In the genomic region with DNA sequence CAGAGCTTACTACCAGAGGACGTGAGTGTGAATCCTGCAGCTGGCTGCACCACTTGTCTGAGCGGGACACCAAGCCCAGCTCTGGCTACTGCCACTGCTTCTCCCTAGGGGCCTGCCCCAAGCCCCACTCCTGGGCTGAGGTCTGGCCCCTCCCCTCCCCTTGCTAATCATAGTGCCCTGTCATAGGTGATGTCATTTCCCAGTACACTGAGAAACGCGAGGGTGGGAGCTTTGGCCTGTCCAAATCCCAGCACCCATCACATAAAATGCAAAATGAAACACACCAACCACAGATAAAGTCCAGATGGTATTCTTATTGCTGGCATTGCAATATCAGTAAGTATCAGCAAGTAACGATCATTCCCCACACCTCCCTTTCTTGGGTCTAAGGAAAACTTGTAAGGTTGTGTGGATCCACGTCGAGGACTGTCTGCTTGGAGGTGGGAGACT, we compare ENCODE assay signal across 1 cellular context.
TF ChIP-seq lines count a peak whose summit lies in the region.

No MANE protein-coding gene starts in this region.

TF ChIP-seq in K562, 482 proteins besides CTCF, POLR2A, EP300 and RAD21 (continued from another document and continues in another):
- TF ChIP-seq, protein P1, sequence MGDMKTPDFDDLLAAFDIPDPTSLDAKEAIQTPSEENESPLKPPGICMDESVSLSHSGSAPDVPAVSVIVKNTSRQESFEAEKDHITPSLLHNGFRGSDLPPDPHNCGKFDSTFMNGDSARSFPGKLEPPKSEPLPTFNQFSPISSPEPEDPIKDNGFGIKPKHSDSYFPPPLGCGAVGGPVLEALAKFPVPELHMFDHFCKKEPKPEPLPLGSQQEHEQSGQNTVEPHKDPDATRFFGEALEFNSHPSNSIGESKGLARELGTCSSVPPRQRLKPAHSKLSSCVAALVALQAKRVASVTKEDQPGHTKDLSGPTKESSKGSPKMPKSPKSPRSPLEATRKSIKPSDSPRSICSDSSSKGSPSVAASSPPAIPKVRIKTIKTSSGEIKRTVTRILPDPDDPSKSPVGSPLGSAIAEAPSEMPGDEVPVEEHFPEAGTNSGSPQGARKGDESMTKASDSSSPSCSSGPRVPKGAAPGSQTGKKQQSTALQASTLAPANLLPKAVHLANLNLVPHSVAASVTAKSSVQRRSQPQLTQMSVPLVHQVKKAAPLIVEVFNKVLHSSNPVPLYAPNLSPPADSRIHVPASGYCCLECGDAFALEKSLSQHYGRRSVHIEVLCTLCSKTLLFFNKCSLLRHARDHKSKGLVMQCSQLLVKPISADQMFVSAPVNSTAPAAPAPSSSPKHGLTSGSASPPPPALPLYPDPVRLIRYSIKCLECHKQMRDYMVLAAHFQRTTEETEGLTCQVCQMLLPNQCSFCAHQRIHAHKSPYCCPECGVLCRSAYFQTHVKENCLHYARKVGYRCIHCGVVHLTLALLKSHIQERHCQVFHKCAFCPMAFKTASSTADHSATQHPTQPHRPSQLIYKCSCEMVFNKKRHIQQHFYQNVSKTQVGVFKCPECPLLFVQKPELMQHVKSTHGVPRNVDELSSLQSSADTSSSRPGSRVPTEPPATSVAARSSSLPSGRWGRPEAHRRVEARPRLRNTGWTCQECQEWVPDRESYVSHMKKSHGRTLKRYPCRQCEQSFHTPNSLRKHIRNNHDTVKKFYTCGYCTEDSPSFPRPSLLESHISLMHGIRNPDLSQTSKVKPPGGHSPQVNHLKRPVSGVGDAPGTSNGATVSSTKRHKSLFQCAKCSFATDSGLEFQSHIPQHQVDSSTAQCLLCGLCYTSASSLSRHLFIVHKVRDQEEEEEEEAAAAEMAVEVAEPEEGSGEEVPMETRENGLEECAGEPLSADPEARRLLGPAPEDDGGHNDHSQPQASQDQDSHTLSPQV (IDR thresholded peaks at IDR 0.05): peak; percentile 72
- TF ChIP-seq ZNF75A (CRISPR knock-in tag; IDR thresholded peaks at IDR 0.05) (0 out of 2 replicates have a peak, but pooled peaks have one; percentile 43), KHSRP (IDR thresholded peaks at IDR 0.05) (no peak), CSDE1 (IDR thresholded peaks at IDR 0.05) (0 out of 4 replicates have a peak, but pooled peaks of 1 of the 2 experiments have one; percentile 14), POLR2B (IDR thresholded peaks at IDR 0.05; ENCODE audit: low read depth, partially characterized antibody) (no peak), MAZ (CRISPR knock-in tag; conservative IDR thresholded peaks at IDR 0.05 in 1 of 2, IDR thresholded peaks at IDR 0.05 in 1 of 2) (0 out of 4 replicates have a peak, but pooled peaks of 1 of the 2 experiments have one; percentile 30), C11orf30 (IDR thresholded peaks at IDR 0.05; ENCODE audit: low read depth) (peak; percentile 65), MAFK (IDR thresholded peaks at IDR 0.05; ENCODE audit: low read length) (peak; percentile 46; the same call in 1 of the 2 replicates), FOSL1 (tag; conservative IDR thresholded peaks at IDR 0.05) (peak; percentile 48), RBBP5 (IDR thresholded peaks at IDR 0.05; ENCODE audit: borderline replicate concordance, insufficient read depth, low read length, poor library complexity, severe bottlenecking) (peak; percentile 30), MAFG (tag; conservative IDR thresholded peaks at IDR 0.05) (0 out of 2 replicates have a peak, but pooled peaks have one; percentile 49), CREM (IDR thresholded peaks at IDR 0.05; ENCODE audit: low read depth) (peak; percentile 89), DPF2 (IDR thresholded peaks at IDR 0.05) (peak; percentile 47; the same call in 1 of the 2 replicates), PHF20 (IDR thresholded peaks at IDR 0.05; ENCODE audit: partially characterized antibody) (no peak), TEAD4 (IDR thresholded peaks at IDR 0.05; ENCODE audit: low read length) (peak; percentile 39; the same call in 1 of the 2 replicates), TEAD4 (CRISPR knock-in tag; IDR thresholded peaks at IDR 0.05; ENCODE audit: borderline replicate concordance) (no peak), ZNF316 (IDR thresholded peaks at IDR 0.05) (peak; percentile 73), L3MBTL2 (IDR thresholded peaks at IDR 0.05) (peak; percentile 66), TRIM24 (IDR thresholded peaks at IDR 0.05) (0 out of 4 replicates have a peak, but pooled peaks of 1 of the 2 experiments have one; percentile 18), CREB1 (IDR thresholded peaks at IDR 0.05) (peak; percentile 80), CREB1 (CRISPR knock-in tag; IDR thresholded peaks at IDR 0.05) (peak; percentile 75; the same call in 1 of the 2 replicates), NFE2 (IDR thresholded peaks at IDR 0.05; ENCODE audit: low read depth) (peak; percentile 72), JUN (IDR thresholded peaks at IDR 0.05; ENCODE audit: borderline replicate concordance, low read depth, low read length) (peak; percentile 86), JUN (CRISPR knock-in tag; IDR thresholded peaks at IDR 0.05; ENCODE audit: borderline replicate concordance) (no peak), ARID1B (IDR thresholded peaks at IDR 0.05) (peak; percentile 53), MTA1 (IDR thresholded peaks at IDR 0.05; ENCODE audit: borderline replicate concordance) (peak; percentile 56; the same call in 1 of the 2 replicates), JUND (IDR thresholded peaks at IDR 0.05; ENCODE audit: borderline replicate concordance, low read depth, low read length) (peak; percentile 92), JUND (tag; IDR thresholded peaks at IDR 0.05; ENCODE audit: borderline replicate concordance, low read depth, low read length) (peak; percentile 86; the same call in 1 of the 3 replicates), SP1 (CRISPR knock-in tag; IDR thresholded peaks at IDR 0.05) (0 out of 2 replicates have a peak, but pooled peaks have one; percentile 30), HDAC2 (IDR thresholded peaks at IDR 0.05) (peak; percentile 48; the same call in 1 of the 2 replicates), RBFOX2 (IDR thresholded peaks at IDR 0.05; ENCODE audit: low read depth, low read length) (no peak), SRSF1 (IDR thresholded peaks at IDR 0.05; ENCODE audit: low read depth, low read length) (no peak), ATF1 (CRISPR knock-in tag; IDR thresholded peaks at IDR 0.05) (no peak), ATF1 (tag; IDR thresholded peaks at IDR 0.05) (peak; percentile 86)
- TF ChIP-seq, protein P2, sequence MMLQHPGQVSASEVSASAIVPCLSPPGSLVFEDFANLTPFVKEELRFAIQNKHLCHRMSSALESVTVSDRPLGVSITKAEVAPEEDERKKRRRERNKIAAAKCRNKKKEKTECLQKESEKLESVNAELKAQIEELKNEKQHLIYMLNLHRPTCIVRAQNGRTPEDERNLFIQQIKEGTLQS (IDR thresholded peaks at IDR 0.05): peak; percentile 96
- TF ChIP-seq, protein P2 (CRISPR knock-in tag; conservative IDR thresholded peaks at IDR 0.05): 0 out of 2 replicates have a peak, but pooled peaks have one; percentile 53
- TF ChIP-seq, protein P3, sequence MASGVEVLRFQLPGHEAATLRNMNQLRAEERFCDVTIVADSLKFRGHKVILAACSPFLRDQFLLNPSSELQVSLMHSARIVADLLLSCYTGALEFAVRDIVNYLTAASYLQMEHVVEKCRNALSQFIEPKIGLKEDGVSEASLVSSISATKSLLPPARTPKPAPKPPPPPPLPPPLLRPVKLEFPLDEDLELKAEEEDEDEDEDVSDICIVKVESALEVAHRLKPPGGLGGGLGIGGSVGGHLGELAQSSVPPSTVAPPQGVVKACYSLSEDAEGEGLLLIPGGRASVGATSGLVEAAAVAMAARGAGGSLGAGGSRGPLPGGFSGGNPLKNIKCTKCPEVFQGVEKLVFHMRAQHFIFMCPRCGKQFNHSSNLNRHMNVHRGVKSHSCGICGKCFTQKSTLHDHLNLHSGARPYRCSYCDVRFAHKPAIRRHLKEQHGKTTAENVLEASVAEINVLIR (CRISPR knock-in tag; IDR thresholded peaks at IDR 0.05): peak; percentile 31; the same call in 1 of the 2 replicates
- TF ChIP-seq, protein P4, sequence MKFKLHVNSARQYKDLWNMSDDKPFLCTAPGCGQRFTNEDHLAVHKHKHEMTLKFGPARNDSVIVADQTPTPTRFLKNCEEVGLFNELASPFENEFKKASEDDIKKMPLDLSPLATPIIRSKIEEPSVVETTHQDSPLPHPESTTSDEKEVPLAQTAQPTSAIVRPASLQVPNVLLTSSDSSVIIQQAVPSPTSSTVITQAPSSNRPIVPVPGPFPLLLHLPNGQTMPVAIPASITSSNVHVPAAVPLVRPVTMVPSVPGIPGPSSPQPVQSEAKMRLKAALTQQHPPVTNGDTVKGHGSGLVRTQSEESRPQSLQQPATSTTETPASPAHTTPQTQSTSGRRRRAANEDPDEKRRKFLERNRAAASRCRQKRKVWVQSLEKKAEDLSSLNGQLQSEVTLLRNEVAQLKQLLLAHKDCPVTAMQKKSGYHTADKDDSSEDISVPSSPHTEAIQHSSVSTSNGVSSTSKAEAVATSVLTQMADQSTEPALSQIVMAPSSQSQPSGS (CRISPR knock-in tag; IDR thresholded peaks at IDR 0.05): peak; percentile 86; the same call in 1 of the 2 replicates
- TF ChIP-seq, protein P5, sequence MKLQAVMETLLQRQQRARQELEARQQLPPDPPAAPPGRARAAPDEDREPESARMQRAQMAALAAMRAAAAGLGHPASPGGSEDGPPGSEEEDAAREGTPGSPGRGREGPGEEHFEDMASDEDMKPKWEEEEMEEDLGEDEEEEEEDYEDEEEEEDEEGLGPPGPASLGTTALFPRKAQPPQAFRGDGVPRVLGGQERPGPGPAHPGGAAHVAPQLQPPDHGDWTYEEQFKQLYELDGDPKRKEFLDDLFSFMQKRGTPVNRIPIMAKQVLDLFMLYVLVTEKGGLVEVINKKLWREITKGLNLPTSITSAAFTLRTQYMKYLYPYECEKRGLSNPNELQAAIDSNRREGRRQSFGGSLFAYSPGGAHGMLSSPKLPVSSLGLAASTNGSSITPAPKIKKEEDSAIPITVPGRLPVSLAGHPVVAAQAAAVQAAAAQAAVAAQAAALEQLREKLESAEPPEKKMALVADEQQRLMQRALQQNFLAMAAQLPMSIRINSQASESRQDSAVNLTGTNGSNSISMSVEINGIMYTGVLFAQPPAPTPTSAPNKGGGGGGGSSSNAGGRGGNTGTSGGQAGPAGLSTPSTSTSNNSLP (IDR thresholded peaks at IDR 0.05; ENCODE audit: borderline replicate concordance, low read depth, low read length): no peak
- TF ChIP-seq, protein P6, sequence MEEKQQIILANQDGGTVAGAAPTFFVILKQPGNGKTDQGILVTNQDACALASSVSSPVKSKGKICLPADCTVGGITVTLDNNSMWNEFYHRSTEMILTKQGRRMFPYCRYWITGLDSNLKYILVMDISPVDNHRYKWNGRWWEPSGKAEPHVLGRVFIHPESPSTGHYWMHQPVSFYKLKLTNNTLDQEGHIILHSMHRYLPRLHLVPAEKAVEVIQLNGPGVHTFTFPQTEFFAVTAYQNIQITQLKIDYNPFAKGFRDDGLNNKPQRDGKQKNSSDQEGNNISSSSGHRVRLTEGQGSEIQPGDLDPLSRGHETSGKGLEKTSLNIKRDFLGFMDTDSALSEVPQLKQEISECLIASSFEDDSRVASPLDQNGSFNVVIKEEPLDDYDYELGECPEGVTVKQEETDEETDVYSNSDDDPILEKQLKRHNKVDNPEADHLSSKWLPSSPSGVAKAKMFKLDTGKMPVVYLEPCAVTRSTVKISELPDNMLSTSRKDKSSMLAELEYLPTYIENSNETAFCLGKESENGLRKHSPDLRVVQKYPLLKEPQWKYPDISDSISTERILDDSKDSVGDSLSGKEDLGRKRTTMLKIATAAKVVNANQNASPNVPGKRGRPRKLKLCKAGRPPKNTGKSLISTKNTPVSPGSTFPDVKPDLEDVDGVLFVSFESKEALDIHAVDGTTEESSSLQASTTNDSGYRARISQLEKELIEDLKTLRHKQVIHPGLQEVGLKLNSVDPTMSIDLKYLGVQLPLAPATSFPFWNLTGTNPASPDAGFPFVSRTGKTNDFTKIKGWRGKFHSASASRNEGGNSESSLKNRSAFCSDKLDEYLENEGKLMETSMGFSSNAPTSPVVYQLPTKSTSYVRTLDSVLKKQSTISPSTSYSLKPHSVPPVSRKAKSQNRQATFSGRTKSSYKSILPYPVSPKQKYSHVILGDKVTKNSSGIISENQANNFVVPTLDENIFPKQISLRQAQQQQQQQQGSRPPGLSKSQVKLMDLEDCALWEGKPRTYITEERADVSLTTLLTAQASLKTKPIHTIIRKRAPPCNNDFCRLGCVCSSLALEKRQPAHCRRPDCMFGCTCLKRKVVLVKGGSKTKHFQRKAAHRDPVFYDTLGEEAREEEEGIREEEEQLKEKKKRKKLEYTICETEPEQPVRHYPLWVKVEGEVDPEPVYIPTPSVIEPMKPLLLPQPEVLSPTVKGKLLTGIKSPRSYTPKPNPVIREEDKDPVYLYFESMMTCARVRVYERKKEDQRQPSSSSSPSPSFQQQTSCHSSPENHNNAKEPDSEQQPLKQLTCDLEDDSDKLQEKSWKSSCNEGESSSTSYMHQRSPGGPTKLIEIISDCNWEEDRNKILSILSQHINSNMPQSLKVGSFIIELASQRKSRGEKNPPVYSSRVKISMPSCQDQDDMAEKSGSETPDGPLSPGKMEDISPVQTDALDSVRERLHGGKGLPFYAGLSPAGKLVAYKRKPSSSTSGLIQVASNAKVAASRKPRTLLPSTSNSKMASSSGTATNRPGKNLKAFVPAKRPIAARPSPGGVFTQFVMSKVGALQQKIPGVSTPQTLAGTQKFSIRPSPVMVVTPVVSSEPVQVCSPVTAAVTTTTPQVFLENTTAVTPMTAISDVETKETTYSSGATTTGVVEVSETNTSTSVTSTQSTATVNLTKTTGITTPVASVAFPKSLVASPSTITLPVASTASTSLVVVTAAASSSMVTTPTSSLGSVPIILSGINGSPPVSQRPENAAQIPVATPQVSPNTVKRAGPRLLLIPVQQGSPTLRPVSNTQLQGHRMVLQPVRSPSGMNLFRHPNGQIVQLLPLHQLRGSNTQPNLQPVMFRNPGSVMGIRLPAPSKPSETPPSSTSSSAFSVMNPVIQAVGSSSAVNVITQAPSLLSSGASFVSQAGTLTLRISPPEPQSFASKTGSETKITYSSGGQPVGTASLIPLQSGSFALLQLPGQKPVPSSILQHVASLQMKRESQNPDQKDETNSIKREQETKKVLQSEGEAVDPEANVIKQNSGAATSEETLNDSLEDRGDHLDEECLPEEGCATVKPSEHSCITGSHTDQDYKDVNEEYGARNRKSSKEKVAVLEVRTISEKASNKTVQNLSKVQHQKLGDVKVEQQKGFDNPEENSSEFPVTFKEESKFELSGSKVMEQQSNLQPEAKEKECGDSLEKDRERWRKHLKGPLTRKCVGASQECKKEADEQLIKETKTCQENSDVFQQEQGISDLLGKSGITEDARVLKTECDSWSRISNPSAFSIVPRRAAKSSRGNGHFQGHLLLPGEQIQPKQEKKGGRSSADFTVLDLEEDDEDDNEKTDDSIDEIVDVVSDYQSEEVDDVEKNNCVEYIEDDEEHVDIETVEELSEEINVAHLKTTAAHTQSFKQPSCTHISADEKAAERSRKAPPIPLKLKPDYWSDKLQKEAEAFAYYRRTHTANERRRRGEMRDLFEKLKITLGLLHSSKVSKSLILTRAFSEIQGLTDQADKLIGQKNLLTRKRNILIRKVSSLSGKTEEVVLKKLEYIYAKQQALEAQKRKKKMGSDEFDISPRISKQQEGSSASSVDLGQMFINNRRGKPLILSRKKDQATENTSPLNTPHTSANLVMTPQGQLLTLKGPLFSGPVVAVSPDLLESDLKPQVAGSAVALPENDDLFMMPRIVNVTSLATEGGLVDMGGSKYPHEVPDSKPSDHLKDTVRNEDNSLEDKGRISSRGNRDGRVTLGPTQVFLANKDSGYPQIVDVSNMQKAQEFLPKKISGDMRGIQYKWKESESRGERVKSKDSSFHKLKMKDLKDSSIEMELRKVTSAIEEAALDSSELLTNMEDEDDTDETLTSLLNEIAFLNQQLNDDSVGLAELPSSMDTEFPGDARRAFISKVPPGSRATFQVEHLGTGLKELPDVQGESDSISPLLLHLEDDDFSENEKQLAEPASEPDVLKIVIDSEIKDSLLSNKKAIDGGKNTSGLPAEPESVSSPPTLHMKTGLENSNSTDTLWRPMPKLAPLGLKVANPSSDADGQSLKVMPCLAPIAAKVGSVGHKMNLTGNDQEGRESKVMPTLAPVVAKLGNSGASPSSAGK (IDR thresholded peaks at IDR 0.05): peak; percentile 40; the same call in 1 of the 2 replicates
